9 cellular contexts compared by ENCODE assay signal in the genomic region with DNA sequence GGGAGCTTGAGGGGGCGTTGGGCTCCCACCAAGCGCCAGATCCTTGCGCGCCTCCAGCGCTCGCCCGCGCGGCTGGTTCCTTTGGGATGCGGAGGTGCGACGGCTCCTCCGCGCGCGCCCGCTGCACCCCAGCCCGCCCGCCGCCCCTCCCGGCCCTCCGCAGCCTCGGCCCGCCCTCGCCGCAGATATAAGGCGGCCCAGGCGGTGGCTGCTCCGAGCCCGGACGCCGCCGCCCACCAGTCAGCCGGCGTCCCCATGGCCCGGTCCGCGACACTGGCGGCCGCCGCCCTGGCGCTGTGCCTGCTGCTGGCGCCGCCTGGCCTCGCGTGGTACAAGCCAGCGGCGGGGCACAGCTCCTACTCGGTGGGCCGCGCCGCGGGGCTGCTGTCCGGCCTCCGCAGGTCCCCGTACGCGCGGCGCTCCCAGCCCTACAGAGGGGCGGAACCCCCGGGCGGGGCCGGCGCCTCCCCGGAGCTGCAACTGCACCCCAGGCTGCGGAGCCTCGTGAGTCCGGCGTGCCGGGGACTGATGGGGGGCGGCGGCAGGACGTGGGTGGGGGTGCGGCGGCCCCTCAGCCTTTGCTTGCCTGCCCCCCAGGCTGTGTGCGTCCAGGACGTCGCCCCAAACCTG. TPM values are rescaled to one million over a fixed set of nuclear protein-coding genes. Genes with fewer than 3 reads are reported as not detected.
DNase-seq lines count a peak whose midpoint lies in the region; ATAC-seq and TF ChIP-seq lines count a peak whose summit lies in the region.
"Had no signal": no experiment of that assay in that cellular context is flagged by ENCODE, and none has a peak within 500 bp of the region (broad histone marks: within the 10 kb centered on the region; RNA-seq: fewer than 3 reads in every experiment).

A gene (plus strand): TSS at position 216 of the 630 bp plus-strand sequence. CDS start 40 bp downstream, at position 256.

- H3K9me3 ChIP-seq in right lobe of liver (no peaks in the 10 kb centered on the region), upper lobe of left lung (no peaks in the 10 kb centered on the region)

- peaks cover 4% of the 10 kb centered on the region for H3K4me1 Mint-ChIP-seq in activated CD8-positive, alpha-beta memory T cell treated with anti-CD3 and anti-CD28 coated beads, Interleukin-2, amount 10 ng/mL, durations not matched to agents 7 days and 5 days

- H3K27me3 Mint-ChIP-seq in activated CD8-positive, alpha-beta memory T cell treated with anti-CD3 and anti-CD28 coated beads, Interleukin-2, amount 10 ng/mL, durations not matched to agents 7 days and 5 days, result peaks cover 10% of the 10 kb centered on the region

- H3K4me3 ChIP-seq in brain microvascular endothelial cell (ENCODE audit: low read depth, low read length), result peak within 1 kb of the TSS; percentile 15
- peak within 1 kb of the TSS in 2 of 3 donors; percentile 18 to 24 for H3K4me3 ChIP-seq in right lobe of liver
- H3K4me3 ChIP-seq in upper lobe of left lung, result peak within 1 kb of the TSS in 3 of 4 donors; percentile 38 to 46 (median 42)

- no peak for TF ChIP-seq EP300 in upper lobe of left lung (IDR thresholded peaks at IDR 0.05)

- intact Hi-C loops in right lobe of liver (cut with DNase I), result no loop called here

- peak; percentile 32 for TF ChIP-seq POLR2A in right lobe of liver (IDR thresholded peaks at IDR 0.05)
- peak in 1 of 4 donors; percentile 26 for TF ChIP-seq POLR2A in upper lobe of left lung (IDR thresholded peaks at IDR 0.05)

- DNase-seq in activated CD8-positive, alpha-beta memory T cell treated with anti-CD3 and anti-CD28 coated beads, Interleukin-2, amount 10 ng/mL, durations not matched to agents 7 days and 5 days, result no peak
- DNase-seq in activated CD8-positive, alpha-beta memory T cell treated with anti-CD3 and anti-CD28 coated beads, Interleukin-2, amount 50 U/mL, for 4 hours, result no peak
- DNase-seq in brain microvascular endothelial cell (no peak), right lobe of liver (peak; percentile 33 to 64 (median 55)), upper lobe of left lung (peak in 1 of 2 donors; percentile 89), HK-2 (ENCODE audit: unreplicated experiment) (no peak), NCI-H1417 treated with DMSO at 0.1 percent for 48 hours (lab: John Stamatoyannopoulos, UW) (no peak)

- no peak within 1 kb of the TSS for H3K27ac Mint-ChIP-seq in activated CD8-positive, alpha-beta memory T cell treated with anti-CD3 and anti-CD28 coated beads, Interleukin-2, amount 10 ng/mL, durations not matched to agents 7 days and 5 days

- peaks cover 10% of the 10 kb centered on the region for H3K36me3 Mint-ChIP-seq in activated CD8-positive, alpha-beta memory T cell treated with anti-CD3 and anti-CD28 coated beads, Interleukin-2, amount 10 ng/mL, durations not matched to agents 7 days and 5 days

- H3K36me3 ChIP-seq in brain microvascular endothelial cell (replicated peaks) (peaks cover 6% of the 10 kb centered on the region), right lobe of liver (peaks cover 0 to 49% (median 12%) of the 10 kb centered on the region in 4 donors), upper lobe of left lung (peaks cover 6 to 71% (median 55%) of the 10 kb centered on the region in 4 donors)

- TF ChIP-seq CTCF in brain microvascular endothelial cell (IDR thresholded peaks at IDR 0.05; ENCODE audit: low read depth, low read length, missing control alignments), result no peak
- no peak for TF ChIP-seq CTCF in right lobe of liver (IDR thresholded peaks at IDR 0.05)
- no peak for TF ChIP-seq CTCF in upper lobe of left lung (IDR thresholded peaks at IDR 0.05)

- H3K4me1 ChIP-seq in right lobe of liver (peaks cover 0 to 21% (median 5%) of the 10 kb centered on the region in 4 donors), upper lobe of left lung (peaks cover 12 to 22% (median 14%) of the 10 kb centered on the region in 4 donors)

- no peak within 1 kb of the TSS for H3K27ac ChIP-seq in brain microvascular endothelial cell
- no peak within 1 kb of the TSS for H3K27ac ChIP-seq in right lobe of liver
- H3K27ac ChIP-seq in upper lobe of left lung, result no peak within 1 kb of the TSS
- H3K27ac ChIP-seq: KMS-11 had no signal

- no peaks in the 10 kb centered on the region for H3K9me3 Mint-ChIP-seq in activated CD8-positive, alpha-beta memory T cell treated with anti-CD3 and anti-CD28 coated beads, Interleukin-2, amount 10 ng/mL, durations not matched to agents 7 days and 5 days (ENCODE audit: low read depth)

- peak; percentile 59 for ATAC-seq in activated CD8-positive, alpha-beta memory T cell treated with anti-CD3 and anti-CD28 coated beads, Interleukin-2, amount 10 ng/mL, durations not matched to agents 7 days and 5 days
- ATAC-seq in right lobe of liver (peak; percentile 45 to 63 (median 50)), upper lobe of left lung (ENCODE audit: low FRiP score in 2 of 2) (peak in 1 of 2 donors; percentile 63), HG03565 (IDR thresholded peaks at IDR 0.05; ENCODE audit: unreplicated experiment) (no peak)

- in situ Hi-C loops in brain microvascular endothelial cell (cut with HindIII; ENCODE audit: low pct_ligation_motif_present, low sequenced_read_pairs), result no loop called here

- H3K27me3 ChIP-seq in brain microvascular endothelial cell (replicated peaks), result no peaks in the 10 kb centered on the region
- no peaks in the 10 kb centered on the region for H3K27me3 ChIP-seq in right lobe of liver
- H3K27me3 ChIP-seq in upper lobe of left lung, result no peaks in the 10 kb centered on the region

- 2% methylated on average over 11 of the region's 79 CpGs for WGBS in right lobe of liver (ENCODE audit: insufficient coverage, low coverage, low lambda C conversion rate, missing lambda C conversion rate)
- 0 to 17% methylated on average over 6 to 24 of the region's 79 CpGs for WGBS in upper lobe of left lung, 2 donors

- H3K4me3 Mint-ChIP-seq in activated CD8-positive, alpha-beta memory T cell treated with anti-CD3 and anti-CD28 coated beads, Interleukin-2, amount 10 ng/mL, durations not matched to agents 7 days and 5 days, result no peak within 1 kb of the TSS

- CTCF ChIA-PET in activated CD8-positive, alpha-beta memory T cell treated with anti-CD3 and anti-CD28 coated beads, Interleukin-2, amount 10 ng/mL, durations not matched to agents 7 days and 5 days (lab: Charles Lee), result interaction anchor here (1.4 kb wide), 1 partner anchor 10 kb away, joined by 5 read pairs; a partner anchor contains a TSS

RNA-seq across cellular contexts. Expression of the gene that starts here (rescaled TPM):
- under 1 TPM in 1 of 2 experiments, not detected in 1; 0.23 TPM for total RNA-seq in activated CD8-positive, alpha-beta memory T cell treated with anti-CD3 and anti-CD28 coated beads, Interleukin-2, amount 10 ng/mL, durations not matched to agents 7 days and 5 days
- total RNA-seq in right lobe of liver, result 1 to 10 TPM in 2 of 6 experiments, under 1 TPM in 2, not detected in 2; 0.12 to 1.5 (median 0.87) TPM
- total RNA-seq in upper lobe of left lung, result 1 to 10 TPM in 1 of 6 donors, under 1 TPM in 2, not detected in 3; 0.37 to 1.8 (median 0.94) TPM

Comparison
In these comparisons a context has a peak if more than half of its experiments do, and no peak if none do; other contexts are left out.
1. Peak in ATAC-seq in activated CD8-positive, alpha-beta memory T cell treated with anti-CD3 and anti-CD28 coated beads, Interleukin-2, amount 10 ng/mL, durations not matched to agents 7 days and 5 days; RNA of the gene not detected or under 1 TPM.
2. DNase-seq: peak in right lobe of liver (3 of 3); none in activated CD8-positive, alpha-beta memory T cell treated with anti-CD3 and anti-CD28 coated beads, Interleukin-2, amount 10 ng/mL, durations not matched to agents 7 days and 5 days (single experiment), activated CD8-positive, alpha-beta memory T cell treated with anti-CD3 and anti-CD28 coated beads, Interleukin-2, amount 50 U/mL, for 4 hours (single experiment), brain microvascular endothelial cell (single experiment), HK-2 (single experiment) and NCI-H1417 treated with DMSO at 0.1 percent for 48 hours (single experiment).
3. Peak in every context shown above with its lines, with median percentiles within 50 percentile points of each other: H3K4me3 ChIP-seq.